In the genomic region with DNA sequence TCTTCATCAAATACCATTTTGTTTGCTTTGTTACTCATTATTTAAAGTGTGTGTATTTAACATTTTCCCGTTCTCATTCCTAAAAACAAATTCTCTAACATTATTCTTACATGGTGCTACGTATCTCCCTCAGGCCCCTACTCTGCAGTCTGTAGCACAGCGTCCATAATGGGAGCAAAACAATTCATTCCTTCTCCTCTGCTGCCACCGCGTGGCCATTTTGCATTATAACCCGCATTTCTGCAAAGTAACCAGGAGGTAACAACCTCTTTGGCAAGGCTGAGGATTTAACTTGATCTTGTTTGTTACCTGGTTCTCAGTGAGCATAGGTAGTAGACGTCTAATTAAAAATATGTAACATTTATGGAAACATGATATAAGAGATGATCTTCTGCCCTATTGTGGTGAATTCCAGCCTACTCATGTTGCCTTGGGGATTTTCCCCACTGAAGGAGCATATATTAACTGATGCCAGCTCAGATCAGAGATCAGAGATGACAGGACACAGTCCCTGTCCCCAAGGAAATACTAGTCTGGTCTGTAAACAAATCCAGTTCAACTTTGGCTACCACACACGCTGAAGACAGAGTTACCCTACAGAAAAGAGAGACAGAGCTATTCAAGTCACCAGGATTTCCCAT, we compare ENCODE assay signal across 8 cellular contexts. TPM values are rescaled to one million over a fixed set of nuclear protein-coding genes. Genes with fewer than 3 reads are reported as not detected.
DNase-seq lines count a peak whose midpoint lies in the region; ATAC-seq and TF ChIP-seq lines count a peak whose summit lies in the region.

No MANE protein-coding gene starts in this region.

- TF ChIP-seq CTCF in GM10248 (IDR thresholded peaks at IDR 0.05; ENCODE audit: control extremely low read depth, extremely low read depth, low read depth, missing control alignments), result peak; percentile 89
- peak; percentile 65 to 86 (median 78) for TF ChIP-seq CTCF in heart right ventricle (IDR thresholded peaks at IDR 0.05)

- H3K27me3 ChIP-seq in adipocyte (replicated peaks; ENCODE audit: control insufficient read depth, insufficient read depth, low read length) (no peaks in the 10 kb centered on the region), heart right ventricle (no peaks in the 10 kb centered on the region)

- H3K9ac ChIP-seq in adipocyte (ENCODE audit: low read length), result peak overlapping the region; percentile 39

- CTCF ChIA-PET in GM10248 (lab: Yijun Ruan, JAX), result interaction anchor here (0.6 to 6.2 kb wide), 16 partner anchors 8 to 925 kb away, joined by 3 to 65 read pairs (median 4); no protein-coding TSS in a partner anchor

- peaks cover 4% of the 10 kb centered on the region for H3K9me3 ChIP-seq in adipocyte (ENCODE audit: control insufficient read depth, low read length)
- H3K9me3 ChIP-seq in heart right ventricle, result peaks cover 0 to 7% (median 0%) of the 10 kb centered on the region in 11 donors

- no peaks in the 10 kb centered on the region for H3K4me1 ChIP-seq in adipocyte (ENCODE audit: control insufficient read depth, insufficient read depth, low read length)
- peaks cover 0 to 7% (median 0%) of the 10 kb centered on the region in 9 donors for H3K4me1 ChIP-seq in heart right ventricle

- ATAC-seq in HG02610 (IDR thresholded peaks at IDR 0.05; ENCODE audit: unreplicated experiment), result peak; percentile 69
- peak; percentile 77 to 91 (median 87) for ATAC-seq in heart right ventricle

- peak; percentile 82 for DNase-seq in GM10248 (ENCODE audit: extremely low spot score)
- peak; percentile 78 for DNase-seq in NCI-H1436 (lab: John Stamatoyannopoulos, UW)
- peak; percentile 53 for DNase-seq in T follicular helper cell (ENCODE audit: low read depth)
- peak; percentile 93 for DNase-seq in adipocyte (ENCODE audit: low read depth)
- DNase-seq in heart right ventricle, result peak; percentile 66 to 70
- peak; percentile 66 for DNase-seq in renal cortical epithelial cell (ENCODE audit: low read depth)
- no peak for DNase-seq in NK-92 (lab: John Stamatoyannopoulos, UW; ENCODE audit: unreplicated experiment)

- H3K36me3 ChIP-seq in adipocyte (ENCODE audit: control insufficient read depth, insufficient read depth, low read length, severe bottlenecking), result peaks cover 1% of the 10 kb centered on the region
- peaks cover 0 to 5% (median 0%) of the 10 kb centered on the region in 9 donors for H3K36me3 ChIP-seq in heart right ventricle

- POLR2A ChIA-PET in GM10248 (lab: Yijun Ruan, JAX), result no interaction called here

- WGBS in heart right ventricle, 2 donors, result 3% methylated on average over 8 of the region's 8 CpGs

- intact Hi-C loops in heart right ventricle (cut with DNase I), result loop anchor here in 8 of 10 donors (1.0 to 10.0 kb wide), 9 partner anchors 54 to 716 kb away; a partner anchor contains a TSS

- no peak overlapping the region for H3K27ac ChIP-seq in heart right ventricle

- no peak overlapping the region for H3K4me3 ChIP-seq in adipocyte (ENCODE audit: low read length)
- H3K4me3 ChIP-seq in heart right ventricle, result no peak overlapping the region

RNA-seq across cellular contexts. Expression of a gene that starts 10.5 kb away (rescaled TPM):
- total RNA-seq in heart right ventricle (not detected), renal cortical epithelial cell (not detected in 2 replicates)
- polyA plus RNA-seq in heart right ventricle, result not detected

RNA-seq across cellular contexts. Expression of a gene that starts 18.0 kb away (rescaled TPM):
- 1 to 10 TPM; 6.7 to 9.5 (median 8.0) TPM for total RNA-seq in heart right ventricle
- polyA plus RNA-seq in heart right ventricle, result 1 to 10 TPM; 3.6 to 5.4 TPM
- total RNA-seq in renal cortical epithelial cell, result 51.9 and 53.7 TPM in 2 replicates

RNA-seq across cellular contexts. Expression of a gene that starts 21.7 kb away (rescaled TPM):
- total RNA-seq in heart right ventricle (not detected), renal cortical epithelial cell (not detected in 2 replicates)
- not detected for polyA plus RNA-seq in heart right ventricle
